In the genomic region with DNA sequence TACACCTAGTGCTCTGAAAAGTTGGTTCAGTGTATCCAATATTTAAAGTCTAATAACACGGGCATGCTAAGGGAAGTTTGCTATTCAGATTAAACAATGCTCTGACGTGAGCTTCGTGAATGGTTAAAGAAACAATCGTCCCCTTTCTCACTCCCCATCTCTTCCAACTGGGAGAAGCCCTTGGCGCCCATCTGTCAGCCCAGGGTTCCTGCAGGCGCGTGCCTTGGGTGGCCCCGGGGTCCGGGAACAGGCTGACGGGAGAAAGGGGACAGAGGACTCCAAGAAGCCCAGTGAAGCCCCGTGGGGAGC, we compare ENCODE assay signal across 8 cellular contexts. TPM values are rescaled to one million over a fixed set of nuclear protein-coding genes. Genes with fewer than 3 reads are reported as not detected.
DNase-seq lines count a peak whose midpoint lies in the region; ATAC-seq and TF ChIP-seq lines count a peak whose summit lies in the region.

No MANE protein-coding gene starts in this region.

- in situ Hi-C loops in ACHN (cut with HindIII; ENCODE audit: low pct_ligation_motif_present, low pct_unique_long_range_greater_than_20kb, low sequenced_read_pairs), result no loop called here

- peaks cover 19 to 25% of the 10 kb centered on the region in 2 donors for H3K4me1 ChIP-seq in naive thymus-derived CD4-positive, alpha-beta T cell (ENCODE audit: control insufficient read depth in 2 of 2, insufficient read depth in 2 of 2, low read length in 2 of 2)

- DNase-seq in BJ (ENCODE audit: low read depth) (no peak), choroid plexus epithelial cell (ENCODE audit: low read depth) (no peak), occipital lobe (lab: John Stamatoyannopoulos, UW) (no peak), ecto neural progenitor cell (ENCODE audit: low spot score) (no peak), ACHN (no peak)
- DNase-seq in naive thymus-derived CD4-positive, alpha-beta T cell, result no peak

- CTCF ChIA-PET in BJ (lab: Yijun Ruan, JAX), result interaction anchor here (1.5 kb wide), 1 partner anchor 168 kb away, joined by 4 read pairs; no protein-coding TSS in a partner anchor
- CTCF ChIA-PET in naive thymus-derived CD4-positive, alpha-beta T cell (lab: Charles Lee), result interaction anchor here (1.4 kb wide), 1 partner anchor 22 kb away, joined by 8 read pairs; no protein-coding TSS in a partner anchor

- no peaks in the 10 kb centered on the region for H3K9me3 ChIP-seq in naive thymus-derived CD4-positive, alpha-beta T cell (ENCODE audit: control insufficient read depth in 2 of 3, low read length in 3 of 3)

- no peaks in the 10 kb centered on the region for H3K9me3 Mint-ChIP-seq in IgD-negative memory B cell
- peaks cover 0 to 3% (median 0%) of the 10 kb centered on the region in 11 donors for H3K9me3 Mint-ChIP-seq in naive thymus-derived CD4-positive, alpha-beta T cell

- POLR2A ChIA-PET in BJ (lab: Charles Lee), result no interaction called here
- POLR2A ChIA-PET in naive thymus-derived CD4-positive, alpha-beta T cell (lab: Charles Lee), result interaction anchor here (1.0 to 3.2 kb wide), 8 partner anchors 9 to 164 kb away, joined by 3 to 30 read pairs (median 5); partner anchors contain the start of genes NKTR, SS18L2 and VIPR1

- intact Hi-C loops in naive thymus-derived CD4-positive, alpha-beta T cell (cut with micrococcal nuclease), result loop anchor here (1.0 to 5.0 kb wide), 4 partner anchors 163 to 1111 kb away; partner anchors contain the start of genes ABHD5 (in 1 of the 2), ANO10 (in 1 of the 2) and HIGD1A (in 1 of the 2)

- no peaks in the 10 kb centered on the region for H3K27me3 ChIP-seq in BJ (ENCODE audit: control insufficient read depth, insufficient read depth, low read length)
- H3K27me3 ChIP-seq in naive thymus-derived CD4-positive, alpha-beta T cell (ENCODE audit: control insufficient read depth in 2 of 2, insufficient read depth in 2 of 2, low read length in 2 of 2), result no peaks in the 10 kb centered on the region

- peaks cover 6% of the 10 kb centered on the region for H3K36me3 Mint-ChIP-seq in IgD-negative memory B cell
- peaks cover 6 to 36% (median 14%) of the 10 kb centered on the region in 5 donors for H3K36me3 Mint-ChIP-seq in naive thymus-derived CD4-positive, alpha-beta T cell

- no peaks in the 10 kb centered on the region; the same call in 1 of the 2 replicates for H3K36me3 ChIP-seq in BJ (ENCODE audit: control insufficient read depth, insufficient read depth, low read length)
- peaks cover 0 to 4% (median 0%) of the 10 kb centered on the region in 3 experiments for H3K36me3 ChIP-seq in naive thymus-derived CD4-positive, alpha-beta T cell (ENCODE audit: control insufficient read depth in 2 of 3, insufficient read depth in 3 of 3, low read length in 3 of 3)

- peak overlapping the region; percentile 88 to 97 (median 95) for H3K4me3 Mint-ChIP-seq in IgD-negative memory B cell
- H3K4me3 Mint-ChIP-seq in naive thymus-derived CD4-positive, alpha-beta T cell, result peak overlapping the region; percentile 77 to 97 (median 92)

- peak overlapping the region; percentile 53 to 97 (median 83) for H3K27ac Mint-ChIP-seq in IgD-negative memory B cell
- H3K27ac Mint-ChIP-seq in naive thymus-derived CD4-positive, alpha-beta T cell, result peak overlapping the region; percentile 43 to 99 (median 86)

- no peak for ATAC-seq in naive thymus-derived CD4-positive, alpha-beta T cell
- ATAC-seq in HG03175 (IDR thresholded peaks at IDR 0.05; ENCODE audit: unreplicated experiment), result no peak

- peak overlapping the region; percentile 92 for H3K27ac ChIP-seq in naive thymus-derived CD4-positive, alpha-beta T cell (ENCODE audit: low read depth, low read length)

- H3K4me3 ChIP-seq in BJ (ENCODE audit: low read depth, low read length) (peak overlapping the region; percentile 87), choroid plexus epithelial cell (ENCODE audit: low read depth, low read length) (peak overlapping the region; percentile 92)
- peak overlapping the region; percentile 86 for H3K4me3 ChIP-seq in naive thymus-derived CD4-positive, alpha-beta T cell (ENCODE audit: low read length)

- H3K27me3 Mint-ChIP-seq in IgD-negative memory B cell, result peaks cover 3% of the 10 kb centered on the region
- no peaks in the 10 kb centered on the region for H3K27me3 Mint-ChIP-seq in naive thymus-derived CD4-positive, alpha-beta T cell

- H3K4me1 Mint-ChIP-seq in IgD-negative memory B cell, result peaks cover 28 to 33% (median 32%) of the 10 kb centered on the region in 3 donors
- H3K4me1 Mint-ChIP-seq in naive thymus-derived CD4-positive, alpha-beta T cell, result peaks cover 31 to 66% (median 55%) of the 10 kb centered on the region in 7 donors

- TF ChIP-seq CTCF in BJ (IDR thresholded peaks at IDR 0.05; ENCODE audit: insufficient read depth, low read depth, low read length) (no peak), choroid plexus epithelial cell (conservative IDR thresholded peaks at IDR 0.05; ENCODE audit: low read depth, low read length) (no peak)

RNA-seq across cellular contexts. Expression of gene SEC22C, which starts 0.4 kb away (rescaled TPM):
- polyA plus RNA-seq in BJ (2011; rRNA removed) (45.9 and 47.8 TPM in 2 replicates), IgD-negative memory B cell (30.1 TPM)
- polyA minus RNA-seq in BJ (2011; rRNA and poly(A)+ RNA removed), result 16.2 and 22.8 TPM in 2 replicates
- 10 to 100 TPM; 39.7 to 54.8 (median 51.3) TPM for total RNA-seq in naive thymus-derived CD4-positive, alpha-beta T cell
- 10 to 100 TPM; 38.0 to 50.4 TPM for polyA plus RNA-seq in naive thymus-derived CD4-positive, alpha-beta T cell
- total RNA-seq in occipital lobe, result 78.5 TPM

RNA-seq across cellular contexts. Expression of gene SS18L2, which starts 9.3 kb away (rescaled TPM):
- 19.7 and 25.7 TPM in 2 replicates for polyA plus RNA-seq in BJ (2011; rRNA removed)
- polyA minus RNA-seq in BJ (2011; rRNA and poly(A)+ RNA removed), result 4.9 and 7.6 TPM in 2 replicates
- polyA plus RNA-seq in IgD-negative memory B cell, result 145 TPM
- 10 to 100 TPM; 31.3 to 60.9 (median 38.9) TPM for total RNA-seq in naive thymus-derived CD4-positive, alpha-beta T cell
- 100 to 1,000 TPM in 1 of 2 donors, 10 to 100 TPM in 1; 75.6 to 117 TPM for polyA plus RNA-seq in naive thymus-derived CD4-positive, alpha-beta T cell
- total RNA-seq in occipital lobe, result 26.4 TPM

RNA-seq across cellular contexts. Expression of gene NKTR, which starts 19.1 kb away (rescaled TPM):
- polyA plus RNA-seq in BJ (2011; rRNA removed) (19.0 and 37.6 TPM in 2 replicates), IgD-negative memory B cell (14.7 TPM)
- 13.5 and 17.2 TPM in 2 replicates for polyA minus RNA-seq in BJ (2011; rRNA and poly(A)+ RNA removed)
- 100 to 1,000 TPM; 110 to 275 (median 238) TPM for total RNA-seq in naive thymus-derived CD4-positive, alpha-beta T cell
- polyA plus RNA-seq in naive thymus-derived CD4-positive, alpha-beta T cell, result 10 to 100 TPM; 10.9 to 12.0 TPM
- total RNA-seq in occipital lobe, result 246 TPM
